Comparison of ENCODE assay signal across 21 cellular contexts in the genomic region with DNA sequence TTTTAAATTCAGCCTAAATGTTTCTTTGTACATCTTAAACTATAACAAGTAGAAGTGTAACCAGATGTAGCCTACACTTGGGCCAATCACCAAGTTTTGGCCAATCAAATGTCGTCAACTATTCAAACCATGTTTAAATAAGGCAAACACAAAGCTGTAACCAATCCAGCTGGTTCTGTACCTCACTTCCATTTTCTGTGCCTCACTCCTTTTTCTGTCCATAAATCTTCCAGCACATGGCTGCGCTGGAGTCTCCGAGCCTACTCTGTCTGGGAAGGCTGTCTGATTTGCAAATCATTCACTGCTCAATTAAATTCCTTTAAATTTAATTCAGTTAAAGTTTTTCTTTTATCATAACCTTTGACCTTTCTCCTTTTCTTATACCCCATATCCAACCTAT. TPM values are rescaled to one million over a fixed set of nuclear protein-coding genes. Genes with fewer than 3 reads are reported as not detected.
A peak's percentile ranks its signal among the peaks of the same experiment; 100 is the strongest.
DNase-seq lines count a peak whose midpoint lies in the region; ATAC-seq, FAIRE-seq and TF ChIP-seq lines count a peak whose summit lies in the region.
"Had no signal": no experiment of that assay in that cellular context is flagged by ENCODE, and none has a peak within 500 bp of the region (broad histone marks: within the 10 kb centered on the region; RNA-seq: fewer than 3 reads in every experiment).

No MANE protein-coding gene starts in this region.

- no peak for FAIRE-seq in HepG2 (lab: Jason Lieb, UNC)
- FAIRE-seq: D721Med had no signal

- no peak for ATAC-seq in GM23338
- no peak for ATAC-seq in HepG2
- ATAC-seq in HG02642 (IDR thresholded peaks at IDR 0.05; ENCODE audit: poor library complexity, unreplicated experiment), result no peak
- no peak for ATAC-seq in HG02981 (IDR thresholded peaks at IDR 0.05; ENCODE audit: unreplicated experiment)
- ATAC-seq: SK-N-SH treated with all-trans-retinoic acid at 6 μM for 48 hours had no signal

- no peak overlapping the region for H3K4me3 ChIP-seq in GM23338
- no peak overlapping the region for H3K4me3 ChIP-seq in colonic mucosa
- H3K4me3 ChIP-seq in HepG2 (replicated peaks in 1 of 3; ENCODE audit: insufficient read depth in 1 of 3, low read depth in 2 of 3, low read length in 3 of 3), result no peak overlapping the region
- no peak overlapping the region for H3K4me3 ChIP-seq in stomach
- H3K4me3 ChIP-seq: BLaER1 had no signal

- no peaks in the 10 kb centered on the region for H3K36me3 Mint-ChIP-seq in GM23338 (ENCODE audit: low read depth)
- H3K36me3 Mint-ChIP-seq: CD4-positive, alpha-beta memory T cell had no signal

- H3K27me3 ChIP-seq in GM23338 (ENCODE audit: insufficient read depth), result no peaks in the 10 kb centered on the region
- no peaks in the 10 kb centered on the region for H3K27me3 ChIP-seq in colonic mucosa
- H3K27me3 ChIP-seq in HepG2 (ENCODE audit: control insufficient read depth in 1 of 2, insufficient read depth in 2 of 2, low read length in 2 of 2), result no peaks in the 10 kb centered on the region
- no peaks in the 10 kb centered on the region for H3K27me3 ChIP-seq in stomach
- H3K27me3 ChIP-seq: BLaER1 had no signal

- TF ChIP-seq EP300 in HepG2 (IDR thresholded peaks at IDR 0.05; ENCODE audit: low read depth in 2 of 2, low read length in 2 of 2) (no peak), HepG2 (CRISPR knock-in tag; IDR thresholded peaks at IDR 0.05; ENCODE audit: borderline replicate concordance) (no peak), stomach (IDR thresholded peaks at IDR 0.05) (no peak)

- H3F3A ChIP-seq in GM23338 (replicated peaks; ENCODE audit: low read depth), result no peaks in the 10 kb centered on the region

- H3K27ac ChIP-seq in GM23338 (ENCODE audit: low read depth) (peak overlapping the region; percentile 35; the same call in 1 of the 2 replicates), colonic mucosa (peak overlapping the region; percentile 77), HepG2 (ENCODE audit: extremely low read length, insufficient read depth, low read length) (no peak overlapping the region), stomach (peak overlapping the region; percentile 38 to 70 (median 46))
- H3K27ac ChIP-seq: BLaER1 had no signal

- POLR2A ChIA-PET in HepG2 (lab: Yijun Ruan, JAX), result no interaction called here

- H3K79me2 ChIP-seq in GM23338 (replicated peaks; ENCODE audit: insufficient read depth), result no peaks in the 10 kb centered on the region
- no peaks in the 10 kb centered on the region for H3K79me2 ChIP-seq in HepG2 (ENCODE audit: insufficient read depth, low read length)

- CTCF ChIA-PET in HepG2 (lab: Yijun Ruan, JAX; ENCODE audit: low intra/inter-chr PET ratio, low total read pairs), result interaction anchor here (1.8 kb wide), 2 partner anchors 404 to 721 kb away, joined by 6 to 9 read pairs; no protein-coding TSS in a partner anchor

- WGBS in HepG2 (ENCODE audit: low lambda C conversion rate), result 67% methylated on average over 3 of the region's 3 CpGs
- WGBS in stomach, 5 donors, result 61 to 82% (median 76%) methylated on average over 3 of the region's 3 CpGs

- H3K4me1 Mint-ChIP-seq in GM23338, result peaks cover 26% of the 10 kb centered on the region

- no peak for TF ChIP-seq RAD21 in HepG2 (CRISPR knock-in tag; IDR thresholded peaks at IDR 0.05)

- in situ Hi-C loops in HepG2 (cut with HindIII; ENCODE audit: extremely low pct_ligation_motif_present, low pct_unique_long_range_greater_than_20kb), result no loop called here

- no peak for DNase-seq in GM23338 (ENCODE audit: low spot score)
- peak; percentile 37 for DNase-seq in colonic mucosa
- no peak for DNase-seq in HepG2 (ENCODE audit: low spot score)
- DNase-seq in stomach, result no peak
- DNase-seq in DMS79 treated with DMSO at 0.1 percent for 48 hours (lab: John Stamatoyannopoulos, UW), result no peak
- DNase-seq: CD4-positive, alpha-beta memory T cell; H9; KG1; MV-4-11; NCI-H1417; NCI-H187; NCI-H2227 treated with DMSO at 0.1 percent for 48 hours; NCI-H510A treated with DMSO at 0.1 percent for 48 hours; NCI-H774; OCI-M1; SHP77 treated with DMSO at 0.1 percent for 48 hours had no signal

- H2AFZ ChIP-seq in GM23338, result no peak overlapping the region
- no peak overlapping the region for H2AFZ ChIP-seq in HepG2 (ENCODE audit: low read length)

- no peaks in the 10 kb centered on the region for H3K9me3 Mint-ChIP-seq in GM23338
- H3K9me3 Mint-ChIP-seq: CD4-positive, alpha-beta memory T cell; H9 had no signal

- H3K27ac Mint-ChIP-seq in GM23338, result 0 out of 2 replicates have a peak overlapping the region, but pooled peaks have one; percentile 68
- H3K27ac Mint-ChIP-seq: CD4-positive, alpha-beta memory T cell had no signal

- H3K4me2 ChIP-seq in GM23338, result 0 out of 2 replicates have a peak overlapping the region, but pooled peaks have one; percentile 11
- H3K4me2 ChIP-seq in HepG2 (ENCODE audit: low read depth, low read length), result peak overlapping the region; percentile 10; the same call in 1 of the 2 replicates
- H3K4me2 ChIP-seq: BLaER1 had no signal

- TF ChIP-seq CTCF in GM23338 (conservative IDR thresholded peaks at IDR 0.05; ENCODE audit: low read depth in 2 of 2) (no peak), colonic mucosa (IDR thresholded peaks at IDR 0.05) (no peak), HepG2 (CRISPR knock-in tag; IDR thresholded peaks at IDR 0.05) (no peak), stomach (IDR thresholded peaks at IDR 0.05) (no peak)

- H3K4me3 Mint-ChIP-seq in GM23338, result no peak overlapping the region
- H3K4me3 Mint-ChIP-seq: CD4-positive, alpha-beta memory T cell; H9 had no signal

- no TSS peak for BruUV-seq in HepG2 (replicated peaks; lab: Mats Ljungman, UMichigan)

- H4K20me1 ChIP-seq in GM23338 (replicated peaks; ENCODE audit: insufficient read depth) (no peaks in the 10 kb centered on the region), HepG2 (ENCODE audit: insufficient read depth, low read length) (no peaks in the 10 kb centered on the region)
- H4K20me1 ChIP-seq: BLaER1 had no signal

- H3K9ac ChIP-seq in colonic mucosa (ENCODE audit: low read depth in 2 of 2, low read length in 2 of 2) (no peak overlapping the region), HepG2 (ENCODE audit: insufficient read depth, low read depth, low read length) (no peak overlapping the region)
- H3K9ac ChIP-seq: BLaER1 had no signal

- no peaks in the 10 kb centered on the region for H3K9me3 ChIP-seq in colonic mucosa
- H3K9me3 ChIP-seq in HepG2 (ENCODE audit: low read length), result no peaks in the 10 kb centered on the region
- no peaks in the 10 kb centered on the region for H3K9me3 ChIP-seq in stomach
- H3K9me3 ChIP-seq: BLaER1 had no signal

- no peaks in the 10 kb centered on the region for H3K9me2 ChIP-seq in GM23338 (ENCODE audit: insufficient read depth)

- peaks cover 2% of the 10 kb centered on the region for H3K27me3 Mint-ChIP-seq in GM23338 (ENCODE audit: insufficient read depth, low read depth, poor library complexity)
- H3K27me3 Mint-ChIP-seq: CD4-positive, alpha-beta memory T cell had no signal

- intact Hi-C loops in colonic mucosa (cut with DNase I) (loop anchor here (10.0 kb wide), 1 partner anchor 720 kb away; no protein-coding TSS in a partner anchor), HepG2 (cut with micrococcal nuclease; ENCODE audit: unreplicated experiment) (loop anchor here (5.0 kb wide), 1 partner anchor 623 kb away; no protein-coding TSS in a partner anchor), stomach (cut with DNase I; ENCODE audit: low total_unique reads) (no loop called here)

- H3K4me1 ChIP-seq in GM23338 (ENCODE audit: insufficient read depth), result peaks cover 31% of the 10 kb centered on the region
- H3K4me1 ChIP-seq in colonic mucosa, result no peaks in the 10 kb centered on the region
- peaks cover 19% of the 10 kb centered on the region for H3K4me1 ChIP-seq in HepG2 (ENCODE audit: insufficient read depth, low read length)
- peaks cover 4 to 21% (median 16%) of the 10 kb centered on the region in 4 donors for H3K4me1 ChIP-seq in stomach
- H3K4me1 ChIP-seq: BLaER1 had no signal

- H3K36me3 ChIP-seq in GM23338 (ENCODE audit: insufficient read depth), result no peaks in the 10 kb centered on the region
- no peaks in the 10 kb centered on the region for H3K36me3 ChIP-seq in colonic mucosa
- no peaks in the 10 kb centered on the region for H3K36me3 ChIP-seq in HepG2 (replicated peaks in 1 of 2; ENCODE audit: control insufficient read depth in 1 of 2, insufficient read depth in 2 of 2, low read length in 2 of 2)
- H3K36me3 ChIP-seq in stomach, result no peaks in the 10 kb centered on the region
- H3K36me3 ChIP-seq: BLaER1 had no signal

- no peak for TF ChIP-seq POLR2A in HepG2 (IDR thresholded peaks at IDR 0.05; ENCODE audit: insufficient read depth in 1 of 2, low read depth in 2 of 2, low read length in 2 of 2)
- TF ChIP-seq POLR2A in stomach (IDR thresholded peaks at IDR 0.05), result no peak

TF ChIP-seq in GM23338, 12 proteins besides CTCF, POLR2A, EP300 and RAD21 (continues in another document):
- no peak for TF ChIP-seq EZH2phosphoT487 (IDR thresholded peaks at IDR 0.05; ENCODE audit: unreplicated experiment)

RNA-seq across cellular contexts. Expression of a gene that starts 7.7 kb away (rescaled TPM):
- 17.5 and 19.8 TPM in 2 replicates for total RNA-seq in GM23338 (2014; rRNA removed; shearing (Covaris generic))
- polyA plus RNA-seq in GM23338 (2016; fragmentation: Nextera tagmentation; extraction: Ambion mirVana) (52.4 and 72.9 TPM in 2 replicates), HepG2 (2011; rRNA removed) (4.0 and 7.2 TPM in 2 replicates), stomach (10 to 100 TPM in 1 of 3 donors, 1 to 10 TPM in 2; 3.7 to 10.3 (median 5.2) TPM)
- total RNA-seq in colonic mucosa (10 to 100 TPM; 21.0 to 25.5 TPM), HepG2 (2016; rRNA removed; fragmentation: Illumina TruSeq; extraction: Trizol) (18.0 and 18.6 TPM in 2 replicates), stomach (10 to 100 TPM; 36.5 to 89.9 (median 71.3) TPM)
- total RNA-seq in HepG2 (2016; cell fraction: cytosol; rRNA removed; fragmentation: Illumina TruSeq; extraction: Trizol; ENCODE audit: low read depth), result 5.5 and 6.3 TPM in 2 replicates
- 16.8 and 18.8 TPM in 2 replicates for total RNA-seq in HepG2 (2016; cell fraction: insoluble cytoplasmic fraction; rRNA removed; fragmentation: Illumina TruSeq; extraction: Trizol)
- 5.9 and 9.1 TPM in 2 replicates for total RNA-seq in HepG2 (2016; cell fraction: membrane; rRNA removed; fragmentation: Illumina TruSeq; extraction: Trizol)
- total RNA-seq in HepG2 (2016; cell fraction: nucleus; rRNA removed; fragmentation: Illumina TruSeq; extraction: Trizol), result 57.4 and 61.1 TPM in 2 replicates
- polyA plus RNA-seq in HepG2 (2011; cell fraction: cytosol; rRNA removed), result 1.9 and 2.0 TPM in 2 replicates
- 7.2 and 7.6 TPM in 2 replicates for polyA plus RNA-seq in HepG2 (2011; cell fraction: nucleus; rRNA removed)
- 3.9 and 4.6 TPM in 2 replicates for polyA plus RNA-seq in HepG2 (2012)
- polyA plus RNA-seq in HepG2 (2016; cell fraction: cytosol; fragmentation: Illumina TruSeq; extraction: Trizol; ENCODE audit: low read depth), result 0.74 and 0.96 TPM in 2 replicates
- 10.6 and 12.4 TPM in 2 replicates for polyA plus RNA-seq in HepG2 (2016; cell fraction: insoluble cytoplasmic fraction; fragmentation: Illumina TruSeq; extraction: Trizol; ENCODE audit: low read depth)
- 2.4 and 2.6 TPM in 2 replicates for polyA plus RNA-seq in HepG2 (2016; cell fraction: membrane; fragmentation: Illumina TruSeq; extraction: Trizol; ENCODE audit: low read depth)
- 23.1 and 29.2 TPM in 2 replicates for polyA plus RNA-seq in HepG2 (2016; cell fraction: nucleus; fragmentation: Illumina TruSeq; extraction: Trizol; ENCODE audit: insufficient read depth, low read depth)
- polyA minus RNA-seq in HepG2 (2011; rRNA and poly(A)+ RNA removed; ENCODE audit: low replicate concordance), result 5.7 and 10.3 TPM in 2 replicates
- 3.2 and 4.3 TPM in 2 replicates for polyA minus RNA-seq in HepG2 (2011; cell fraction: cytosol; rRNA and poly(A)+ RNA removed)
- 71.8 and 82.2 TPM in 2 replicates for polyA minus RNA-seq in HepG2 (2011; cell fraction: nucleus; rRNA and poly(A)+ RNA removed)
